In the genomic region with DNA sequence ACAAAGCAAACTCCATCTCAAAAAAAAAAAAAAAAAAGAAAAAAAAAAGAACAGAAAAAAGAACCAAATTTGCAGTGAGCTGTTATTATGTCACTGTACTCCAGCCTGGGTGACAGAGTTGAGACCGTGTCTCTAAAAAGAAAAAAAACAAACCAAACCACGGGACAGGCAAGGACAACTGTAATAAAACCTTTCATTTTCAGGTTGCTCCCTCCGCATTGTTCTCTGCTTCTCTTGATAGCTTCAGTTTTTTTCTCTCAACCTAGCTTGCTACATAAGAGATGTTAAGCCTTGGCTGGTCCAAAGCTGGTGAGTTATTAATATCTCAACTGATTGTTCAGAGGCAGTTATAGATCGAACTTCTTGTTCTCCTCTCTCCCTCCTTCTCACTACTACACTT, we compare ENCODE assay signal across 2 cellular contexts.
TF ChIP-seq lines count a peak whose summit lies in the region.

No MANE protein-coding gene starts in this region.

TF ChIP-seq in GM23338, 12 proteins besides CTCF, POLR2A, EP300 and RAD21:
- TF ChIP-seq EZH2 (IDR thresholded peaks at IDR 0.05; ENCODE audit: low read depth, unreplicated experiment) (no peak), CREB1 (CRISPR knock-in tag; IDR thresholded peaks at IDR 0.05; ENCODE audit: low read depth) (no peak), ZNF331 (CRISPR knock-in tag; IDR thresholded peaks at IDR 0.05; ENCODE audit: low read depth) (no peak), POLR2AphosphoS5 (IDR thresholded peaks at IDR 0.05; ENCODE audit: low read depth) (no peak)
- TF ChIP-seq, protein P1, sequence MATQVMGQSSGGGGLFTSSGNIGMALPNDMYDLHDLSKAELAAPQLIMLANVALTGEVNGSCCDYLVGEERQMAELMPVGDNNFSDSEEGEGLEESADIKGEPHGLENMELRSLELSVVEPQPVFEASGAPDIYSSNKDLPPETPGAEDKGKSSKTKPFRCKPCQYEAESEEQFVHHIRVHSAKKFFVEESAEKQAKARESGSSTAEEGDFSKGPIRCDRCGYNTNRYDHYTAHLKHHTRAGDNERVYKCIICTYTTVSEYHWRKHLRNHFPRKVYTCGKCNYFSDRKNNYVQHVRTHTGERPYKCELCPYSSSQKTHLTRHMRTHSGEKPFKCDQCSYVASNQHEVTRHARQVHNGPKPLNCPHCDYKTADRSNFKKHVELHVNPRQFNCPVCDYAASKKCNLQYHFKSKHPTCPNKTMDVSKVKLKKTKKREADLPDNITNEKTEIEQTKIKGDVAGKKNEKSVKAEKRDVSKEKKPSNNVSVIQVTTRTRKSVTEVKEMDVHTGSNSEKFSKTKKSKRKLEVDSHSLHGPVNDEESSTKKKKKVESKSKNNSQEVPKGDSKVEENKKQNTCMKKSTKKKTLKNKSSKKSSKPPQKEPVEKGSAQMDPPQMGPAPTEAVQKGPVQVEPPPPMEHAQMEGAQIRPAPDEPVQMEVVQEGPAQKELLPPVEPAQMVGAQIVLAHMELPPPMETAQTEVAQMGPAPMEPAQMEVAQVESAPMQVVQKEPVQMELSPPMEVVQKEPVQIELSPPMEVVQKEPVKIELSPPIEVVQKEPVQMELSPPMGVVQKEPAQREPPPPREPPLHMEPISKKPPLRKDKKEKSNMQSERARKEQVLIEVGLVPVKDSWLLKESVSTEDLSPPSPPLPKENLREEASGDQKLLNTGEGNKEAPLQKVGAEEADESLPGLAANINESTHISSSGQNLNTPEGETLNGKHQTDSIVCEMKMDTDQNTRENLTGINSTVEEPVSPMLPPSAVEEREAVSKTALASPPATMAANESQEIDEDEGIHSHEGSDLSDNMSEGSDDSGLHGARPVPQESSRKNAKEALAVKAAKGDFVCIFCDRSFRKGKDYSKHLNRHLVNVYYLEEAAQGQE (IDR thresholded peaks at IDR 0.05; ENCODE audit: unreplicated experiment), result no peak

TF ChIP-seq in K562, 482 proteins besides CTCF, POLR2A, EP300 and RAD21:
- TF ChIP-seq KAT8 (IDR thresholded peaks at IDR 0.05; ENCODE audit: low read depth), result no peak
- TF ChIP-seq, protein P2, sequence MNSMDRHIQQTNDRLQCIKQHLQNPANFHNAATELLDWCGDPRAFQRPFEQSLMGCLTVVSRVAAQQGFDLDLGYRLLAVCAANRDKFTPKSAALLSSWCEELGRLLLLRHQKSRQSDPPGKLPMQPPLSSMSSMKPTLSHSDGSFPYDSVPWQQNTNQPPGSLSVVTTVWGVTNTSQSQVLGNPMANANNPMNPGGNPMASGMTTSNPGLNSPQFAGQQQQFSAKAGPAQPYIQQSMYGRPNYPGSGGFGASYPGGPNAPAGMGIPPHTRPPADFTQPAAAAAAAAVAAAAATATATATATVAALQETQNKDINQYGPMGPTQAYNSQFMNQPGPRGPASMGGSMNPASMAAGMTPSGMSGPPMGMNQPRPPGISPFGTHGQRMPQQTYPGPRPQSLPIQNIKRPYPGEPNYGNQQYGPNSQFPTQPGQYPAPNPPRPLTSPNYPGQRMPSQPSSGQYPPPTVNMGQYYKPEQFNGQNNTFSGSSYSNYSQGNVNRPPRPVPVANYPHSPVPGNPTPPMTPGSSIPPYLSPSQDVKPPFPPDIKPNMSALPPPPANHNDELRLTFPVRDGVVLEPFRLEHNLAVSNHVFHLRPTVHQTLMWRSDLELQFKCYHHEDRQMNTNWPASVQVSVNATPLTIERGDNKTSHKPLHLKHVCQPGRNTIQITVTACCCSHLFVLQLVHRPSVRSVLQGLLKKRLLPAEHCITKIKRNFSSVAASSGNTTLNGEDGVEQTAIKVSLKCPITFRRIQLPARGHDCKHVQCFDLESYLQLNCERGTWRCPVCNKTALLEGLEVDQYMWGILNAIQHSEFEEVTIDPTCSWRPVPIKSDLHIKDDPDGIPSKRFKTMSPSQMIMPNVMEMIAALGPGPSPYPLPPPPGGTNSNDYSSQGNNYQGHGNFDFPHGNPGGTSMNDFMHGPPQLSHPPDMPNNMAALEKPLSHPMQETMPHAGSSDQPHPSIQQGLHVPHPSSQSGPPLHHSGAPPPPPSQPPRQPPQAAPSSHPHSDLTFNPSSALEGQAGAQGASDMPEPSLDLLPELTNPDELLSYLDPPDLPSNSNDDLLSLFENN (IDR thresholded peaks at IDR 0.05; ENCODE audit: low read depth in 2 of 2, low read length in 2 of 2), result no peak
- TF ChIP-seq TAF7 (tag; IDR thresholded peaks at IDR 0.05), result no peak
- TF ChIP-seq GTF2A2 (tag; IDR thresholded peaks at IDR 0.05), result no peak
- TF ChIP-seq ZNF140 (CRISPR knock-in tag; IDR thresholded peaks at IDR 0.05), result no peak
- no peak for TF ChIP-seq ZEB2 (IDR thresholded peaks at IDR 0.05)
- TF ChIP-seq ZFP30 (CRISPR knock-in tag; IDR thresholded peaks at IDR 0.05; ENCODE audit: borderline replicate concordance), result no peak
- TF ChIP-seq ZNF354B (CRISPR knock-in tag; IDR thresholded peaks at IDR 0.05), result no peak
- TF ChIP-seq SMARCB1 (IDR thresholded peaks at IDR 0.05; ENCODE audit: insufficient read length, low read depth), result no peak
- TF ChIP-seq KDM4B (IDR thresholded peaks at IDR 0.05; ENCODE audit: borderline replicate concordance in 2 of 2, low read depth in 1 of 2), result no peak
- TF ChIP-seq, protein P3, sequence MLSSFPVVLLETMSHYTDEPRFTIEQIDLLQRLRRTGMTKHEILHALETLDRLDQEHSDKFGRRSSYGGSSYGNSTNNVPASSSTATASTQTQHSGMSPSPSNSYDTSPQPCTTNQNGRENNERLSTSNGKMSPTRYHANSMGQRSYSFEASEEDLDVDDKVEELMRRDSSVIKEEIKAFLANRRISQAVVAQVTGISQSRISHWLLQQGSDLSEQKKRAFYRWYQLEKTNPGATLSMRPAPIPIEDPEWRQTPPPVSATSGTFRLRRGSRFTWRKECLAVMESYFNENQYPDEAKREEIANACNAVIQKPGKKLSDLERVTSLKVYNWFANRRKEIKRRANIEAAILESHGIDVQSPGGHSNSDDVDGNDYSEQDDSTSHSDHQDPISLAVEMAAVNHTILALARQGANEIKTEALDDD (IDR thresholded peaks at IDR 0.05), result no peak
- no peak for TF ChIP-seq ZNF57 (CRISPR knock-in tag; IDR thresholded peaks at IDR 0.05)
- TF ChIP-seq ARID1B (IDR thresholded peaks at IDR 0.05), result no peak
- no peak for TF ChIP-seq GABPB1 (CRISPR knock-in tag; IDR thresholded peaks at IDR 0.05)
- TF ChIP-seq, protein P1 (CRISPR knock-in tag; IDR thresholded peaks at IDR 0.05; ENCODE audit: low read depth), result no peak
TF ChIP-seq in K562: peak in this region for 0.
